ENCODE assay signal across 13 cellular contexts in the genomic region with DNA sequence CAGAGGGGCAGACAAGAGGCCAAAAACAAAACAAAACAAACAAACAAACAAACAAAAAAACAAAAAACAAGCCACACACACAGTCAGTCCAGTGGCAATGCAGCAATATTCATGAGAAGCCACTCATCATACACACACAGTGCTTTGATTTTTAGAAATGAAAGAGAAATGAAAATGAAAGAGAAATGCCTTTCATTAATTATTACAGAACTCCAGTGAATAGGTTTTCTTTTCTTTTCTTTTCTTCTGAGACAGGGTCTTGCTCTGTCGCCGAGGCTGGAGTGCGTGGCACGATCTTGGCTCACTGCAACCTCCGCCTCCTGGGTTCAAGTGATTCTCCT. TPM values are rescaled to one million over a fixed set of nuclear protein-coding genes. Genes with fewer than 3 reads are reported as not detected.
A peak's percentile ranks its signal among the peaks of the same experiment; 100 is the strongest.
DNase-seq lines count a peak whose midpoint lies in the region; ATAC-seq and TF ChIP-seq lines count a peak whose summit lies in the region.
"Had no signal": no experiment of that assay in that cellular context is flagged by ENCODE, and none has a peak within 500 bp of the region (broad histone marks: within the 10 kb centered on the region; RNA-seq: fewer than 3 reads in every experiment).

No MANE protein-coding gene starts in this region.

- no peak for TF ChIP-seq CTCF in coronary artery (IDR thresholded peaks at IDR 0.05)
- TF ChIP-seq CTCF in tibial artery (IDR thresholded peaks at IDR 0.05), result no peak

- no peaks in the 10 kb centered on the region for H3K9me3 ChIP-seq in tibial artery
- H3K9me3 ChIP-seq: SK-N-SH had no signal

- H3K36me3 ChIP-seq in tibial artery, result no peaks in the 10 kb centered on the region

- no peaks in the 10 kb centered on the region for H3K27me3 Mint-ChIP-seq in activated T-helper 2 cell treated with anti-CD3 and anti-CD28 coated beads, Interferon-gamma antibody, Interleukin-2, Interleukin-4, amounts not matched to agents 10 μg/mL and 5 μg/mL and 100 μg/mL, durations not matched to agents 14 hours and 24 hours and 36 hours (ENCODE audit: low read depth)
- H3K27me3 Mint-ChIP-seq: activated CD4-positive, alpha-beta T cell treated with anti-CD3 and anti-CD28 coated beads, Interleukin-2, amount 10 ng/mL, durations not matched to agents 24 days and 14 days; activated naive CD4-positive, alpha-beta T cell treated with anti-CD3 and anti-CD28 coated beads, Interleukin-2, amount 50 U/mL, for 24 hours had no signal

- H3K27ac Mint-ChIP-seq in activated T-helper 2 cell treated with anti-CD3 and anti-CD28 coated beads, Interferon-gamma antibody, Interleukin-2, Interleukin-4, amounts not matched to agents 10 μg/mL and 5 μg/mL and 100 μg/mL, durations not matched to agents 14 hours and 24 hours and 36 hours, result no peak overlapping the region
- H3K27ac Mint-ChIP-seq: activated CD4-positive, alpha-beta T cell treated with anti-CD3 and anti-CD28 coated beads, Interleukin-2, amount 10 ng/mL, durations not matched to agents 24 days and 14 days; stimulated activated memory B cell treated with anti-CD40 and anti-IgM and Interleukin-4, amounts not matched to agents 10 μg/mL and 1 μg/mL and 100 μg/mL, for 72 hours had no signal

- DNase-seq in coronary artery (ENCODE audit: low spot score) (no peak), tibial artery (no peak), HEK293T (ENCODE audit: extremely low spot score) (no peak), midbrain (lab: John Stamatoyannopoulos, UW) (no peak)
- DNase-seq in activated T-helper 2 cell treated with anti-CD3 and anti-CD28 coated beads, Interferon-gamma antibody, Interleukin-2, Interleukin-4, amounts not matched to agents 10 μg/mL and 5 μg/mL and 100 μg/mL, durations not matched to agents 14 hours and 24 hours and 36 hours (ENCODE audit: low spot score), result no peak
- DNase-seq: activated CD4-positive, alpha-beta T cell treated with anti-CD3 and anti-CD28 coated beads, Interleukin-2, amount 10 ng/mL, durations not matched to agents 24 days and 14 days; HCEC 1CT; NCI-H1105 treated with DMSO at 0.1 percent for 48 hours; SK-N-SH had no signal

- intact Hi-C loops in tibial artery (cut with DNase I; ENCODE audit: low total_unique reads), result no loop called here
- intact Hi-C loops in activated T-helper 2 cell treated with anti-CD3 and anti-CD28 coated beads, Interferon-gamma antibody, Interleukin-2, Interleukin-4, amounts not matched to agents 10 μg/mL and 5 μg/mL and 100 μg/mL, durations not matched to agents 14 hours and 24 hours and 36 hours (cut with micrococcal nuclease), result no loop called here

- POLR2A ChIA-PET in HEK293T (lab: Yijun Ruan, JAX), result no interaction called here

- H3K36me3 Mint-ChIP-seq in activated T-helper 2 cell treated with anti-CD3 and anti-CD28 coated beads, Interferon-gamma antibody, Interleukin-2, Interleukin-4, amounts not matched to agents 10 μg/mL and 5 μg/mL and 100 μg/mL, durations not matched to agents 14 hours and 24 hours and 36 hours (ENCODE audit: low read depth), result no peaks in the 10 kb centered on the region
- H3K36me3 Mint-ChIP-seq: activated naive CD4-positive, alpha-beta T cell treated with anti-CD3 and anti-CD28 coated beads, Interleukin-2, amount 50 U/mL, for 24 hours; stimulated activated memory B cell treated with anti-CD40 and anti-IgM and Interleukin-4, amounts not matched to agents 10 μg/mL and 1 μg/mL and 100 μg/mL, for 72 hours had no signal

- no peaks in the 10 kb centered on the region for H3K9me3 Mint-ChIP-seq in activated T-helper 2 cell treated with anti-CD3 and anti-CD28 coated beads, Interferon-gamma antibody, Interleukin-2, Interleukin-4, amounts not matched to agents 10 μg/mL and 5 μg/mL and 100 μg/mL, durations not matched to agents 14 hours and 24 hours and 36 hours
- H3K9me3 Mint-ChIP-seq: activated CD4-positive, alpha-beta T cell treated with anti-CD3 and anti-CD28 coated beads, Interleukin-2, amount 10 ng/mL, durations not matched to agents 24 days and 14 days; activated naive CD4-positive, alpha-beta T cell treated with anti-CD3 and anti-CD28 coated beads, Interleukin-2, amount 50 U/mL, for 24 hours; stimulated activated memory B cell treated with anti-CD40 and anti-IgM and Interleukin-4, amounts not matched to agents 10 μg/mL and 1 μg/mL and 100 μg/mL, for 72 hours had no signal

- ATAC-seq in GM19438 (IDR thresholded peaks at IDR 0.05; ENCODE audit: low read depth, unreplicated experiment), result peak; percentile 71
- peak; percentile 65 for ATAC-seq in HG02943 (IDR thresholded peaks at IDR 0.05; ENCODE audit: low read depth, unreplicated experiment)
- ATAC-seq: stimulated activated memory B cell treated with anti-CD40 and anti-IgM and Interleukin-4, amounts not matched to agents 10 μg/mL and 1 μg/mL and 100 μg/mL, for 72 hours had no signal

- peaks cover 0 to 29% (median 9%) of the 10 kb centered on the region in 4 donors for H3K4me1 ChIP-seq in tibial artery

- CTCF ChIA-PET in HEK293T (lab: Yijun Ruan, JAX), result no interaction called here

- H3K4me3 ChIP-seq in coronary artery (peak overlapping the region; percentile 12), tibial artery (no peak overlapping the region)

- no peak overlapping the region for H3K4me3 Mint-ChIP-seq in activated T-helper 2 cell treated with anti-CD3 and anti-CD28 coated beads, Interferon-gamma antibody, Interleukin-2, Interleukin-4, amounts not matched to agents 10 μg/mL and 5 μg/mL and 100 μg/mL, durations not matched to agents 14 hours and 24 hours and 36 hours (ENCODE audit: low read depth)
- H3K4me3 Mint-ChIP-seq: activated CD4-positive, alpha-beta T cell treated with anti-CD3 and anti-CD28 coated beads, Interleukin-2, amount 10 ng/mL, durations not matched to agents 24 days and 14 days; activated naive CD4-positive, alpha-beta T cell treated with anti-CD3 and anti-CD28 coated beads, Interleukin-2, amount 50 U/mL, for 24 hours; stimulated activated memory B cell treated with anti-CD40 and anti-IgM and Interleukin-4, amounts not matched to agents 10 μg/mL and 1 μg/mL and 100 μg/mL, for 72 hours had no signal

- peak overlapping the region; percentile 19 to 30 for H3K27ac ChIP-seq in coronary artery
- peak overlapping the region; percentile 29 to 69 for H3K27ac ChIP-seq in tibial artery

- H3K27me3 ChIP-seq in tibial artery, result no peaks in the 10 kb centered on the region

- peaks cover 5% of the 10 kb centered on the region for H3K4me1 Mint-ChIP-seq in activated T-helper 2 cell treated with anti-CD3 and anti-CD28 coated beads, Interferon-gamma antibody, Interleukin-2, Interleukin-4, amounts not matched to agents 10 μg/mL and 5 μg/mL and 100 μg/mL, durations not matched to agents 14 hours and 24 hours and 36 hours (ENCODE audit: low read depth)

TF ChIP-seq in HEK293T, 16 proteins besides CTCF, POLR2A, EP300 and RAD21:
- TF ChIP-seq CTBP1 (IDR thresholded peaks at IDR 0.05; ENCODE audit: borderline replicate concordance) (no peak), BHLHE40 (IDR thresholded peaks at IDR 0.05; ENCODE audit: borderline replicate concordance) (no peak), SP1 (IDR thresholded peaks at IDR 0.05) (no peak), ZNF384 (IDR thresholded peaks at IDR 0.05) (no peak), ARNT (IDR thresholded peaks at IDR 0.05) (no peak), FOXA1 (IDR thresholded peaks at IDR 0.05) (no peak)
- TF ChIP-seq, protein P1, sequence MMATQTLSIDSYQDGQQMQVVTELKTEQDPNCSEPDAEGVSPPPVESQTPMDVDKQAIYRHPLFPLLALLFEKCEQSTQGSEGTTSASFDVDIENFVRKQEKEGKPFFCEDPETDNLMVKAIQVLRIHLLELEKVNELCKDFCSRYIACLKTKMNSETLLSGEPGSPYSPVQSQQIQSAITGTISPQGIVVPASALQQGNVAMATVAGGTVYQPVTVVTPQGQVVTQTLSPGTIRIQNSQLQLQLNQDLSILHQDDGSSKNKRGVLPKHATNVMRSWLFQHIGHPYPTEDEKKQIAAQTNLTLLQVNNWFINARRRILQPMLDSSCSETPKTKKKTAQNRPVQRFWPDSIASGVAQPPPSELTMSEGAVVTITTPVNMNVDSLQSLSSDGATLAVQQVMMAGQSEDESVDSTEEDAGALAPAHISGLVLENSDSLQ (IDR thresholded peaks at IDR 0.05), result no peak
TF ChIP-seq in HEK293T: peak in this region for 0.

RNA-seq across cellular contexts. Expression of gene SPRY4, which starts 36.9 kb away (rescaled TPM):
- 0.64 TPM in 2 replicates for total RNA-seq in activated T-helper 2 cell treated with anti-CD3 and anti-CD28 coated beads, Interferon-gamma antibody, Interleukin-2, Interleukin-4, amounts not matched to agents 10 μg/mL and 5 μg/mL and 100 μg/mL, durations not matched to agents 14 hours and 24 hours and 36 hours
